ENCODE assay signal across 7 cellular contexts in the genomic region with DNA sequence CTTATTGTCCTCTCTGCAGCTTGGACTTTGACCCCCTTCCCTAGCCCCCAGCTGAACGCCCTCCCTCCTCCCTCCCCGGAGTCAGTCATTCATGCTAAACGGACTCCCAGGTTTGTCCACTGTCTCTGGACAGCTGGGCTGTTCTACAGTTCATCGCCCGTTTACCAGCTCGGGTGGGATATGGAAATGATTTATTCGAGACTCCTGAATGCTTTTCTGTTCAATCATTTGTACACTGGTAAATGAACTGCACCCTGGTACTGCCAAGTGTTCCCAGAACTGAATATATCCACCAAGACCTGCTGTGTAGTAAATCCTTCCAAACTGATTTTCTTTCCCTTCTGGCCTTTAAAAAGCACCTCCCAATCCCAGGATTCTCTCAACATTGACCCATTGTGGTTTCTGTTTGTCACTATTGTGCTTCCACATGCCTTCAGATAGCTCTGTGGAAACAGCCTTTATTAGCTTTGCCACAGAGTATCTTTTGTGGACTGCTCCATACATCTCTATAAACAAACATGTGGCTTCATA. TPM values are rescaled to one million over a fixed set of nuclear protein-coding genes. Genes with fewer than 3 reads are reported as not detected.
DNase-seq lines count a peak whose midpoint lies in the region; ATAC-seq and TF ChIP-seq lines count a peak whose summit lies in the region.

No MANE protein-coding gene starts in this region.

- DNase-seq in HAP-1 (ENCODE audit: low spot score in 2 of 2) (no peak), T-helper 17 cell (no peak), psoas muscle (no peak), ecto neural progenitor cell (ENCODE audit: low spot score) (no peak)

- H3K9me3 ChIP-seq in HAP-1, result no peaks in the 10 kb centered on the region
- H3K9me3 ChIP-seq in T-helper 17 cell (ENCODE audit: control insufficient read depth, low read length, poor library complexity, severe bottlenecking), result no peaks in the 10 kb centered on the region
- H3K9me3 ChIP-seq in gastroesophageal sphincter, result no peaks in the 10 kb centered on the region
- H3K9me3 ChIP-seq in psoas muscle, result no peaks in the 10 kb centered on the region

- no peak for TF ChIP-seq EP300 in gastroesophageal sphincter (IDR thresholded peaks at IDR 0.05)

- H3K27ac Mint-ChIP-seq in T-helper 17 cell, result peak overlapping the region; percentile 67

- in situ Hi-C loops in HAP-1 (cut with MboI; ENCODE audit: low sequenced_read_pairs), result no loop called here

- WGBS in gastroesophageal sphincter (ENCODE audit: low coverage in 1 of 2), 2 donors, result 0% methylated on average over 6 of the region's 7 CpGs; no CpG with 5 or more reads in 1 of the 2 donors
- WGBS in psoas muscle, 3 donors, result 2 to 4% (median 2%) methylated on average over 7 of the region's 7 CpGs

- peak overlapping the region; percentile 88 for H3K4me3 Mint-ChIP-seq in T-helper 17 cell

- no peaks in the 10 kb centered on the region for H3K36me3 Mint-ChIP-seq in T-helper 17 cell (ENCODE audit: low read depth)

- peaks cover 24% of the 10 kb centered on the region for H3K4me1 ChIP-seq in HAP-1
- H3K4me1 ChIP-seq in gastroesophageal sphincter, result peaks cover 0 to 21% (median 5%) of the 10 kb centered on the region in 3 donors
- peaks cover 23% of the 10 kb centered on the region for H3K4me1 ChIP-seq in psoas muscle

- H3K27me3 Mint-ChIP-seq in T-helper 17 cell, result no peaks in the 10 kb centered on the region

- H3K27me3 ChIP-seq in HAP-1 (ENCODE audit: low read depth) (no peaks in the 10 kb centered on the region), gastroesophageal sphincter (no peaks in the 10 kb centered on the region), psoas muscle (ENCODE audit: insufficient read depth in 3 of 3, low read length in 2 of 3) (no peaks in the 10 kb centered on the region)

- ATAC-seq in T-helper 17 cell, result no peak
- ATAC-seq in gastroesophageal sphincter, result no peak
- ATAC-seq in psoas muscle, result peak in 1 of 4 donors; percentile 23
- ATAC-seq in HG03469 (IDR thresholded peaks at IDR 0.05; ENCODE audit: unreplicated experiment), result no peak
- no peak for ATAC-seq in HG02763 (IDR thresholded peaks at IDR 0.05; ENCODE audit: unreplicated experiment)

- peaks cover 16% of the 10 kb centered on the region for H3K4me1 Mint-ChIP-seq in T-helper 17 cell

- no peak for TF ChIP-seq POLR2A in gastroesophageal sphincter (IDR thresholded peaks at IDR 0.05)

- peak overlapping the region; percentile 61 for H3K4me3 ChIP-seq in HAP-1
- peak overlapping the region; percentile 68 to 95 for H3K4me3 ChIP-seq in gastroesophageal sphincter
- H3K4me3 ChIP-seq in psoas muscle, result peak overlapping the region; percentile 95

- peak overlapping the region; percentile 54 to 95 (median 91) for H3K27ac ChIP-seq in gastroesophageal sphincter
- H3K27ac ChIP-seq in psoas muscle, result peak overlapping the region; percentile 91

- H3K36me3 ChIP-seq in HAP-1 (replicated peaks) (no peaks in the 10 kb centered on the region), gastroesophageal sphincter (no peaks in the 10 kb centered on the region), psoas muscle (ENCODE audit: insufficient read depth in 1 of 2, low read depth in 1 of 2) (no peaks in the 10 kb centered on the region)

- no peak for TF ChIP-seq CTCF in gastroesophageal sphincter (IDR thresholded peaks at IDR 0.05)
- no peak for TF ChIP-seq CTCF in psoas muscle (IDR thresholded peaks at IDR 0.05)

- intact Hi-C loops in psoas muscle (cut with DNase I), result no loop called here

RNA-seq across cellular contexts. Expression of gene KIF21A, which starts 0.8 kb away (rescaled TPM):
- 10 to 100 TPM; 12.6 to 14.2 TPM for total RNA-seq in T-helper 17 cell
- 10 to 100 TPM in 2 of 4 donors, 1 to 10 TPM in 2; 6.7 to 27.2 (median 10.9) TPM for total RNA-seq in gastroesophageal sphincter
- total RNA-seq in psoas muscle, result 10 to 100 TPM; 23.1 to 33.6 (median 29.8) TPM
- polyA plus RNA-seq in psoas muscle, result 10 to 100 TPM in 2 of 3 donors, 1 to 10 TPM in 1; 8.5 to 29.4 (median 15.7) TPM
